ENCODE assay signal across 8 cellular contexts in the genomic region with DNA sequence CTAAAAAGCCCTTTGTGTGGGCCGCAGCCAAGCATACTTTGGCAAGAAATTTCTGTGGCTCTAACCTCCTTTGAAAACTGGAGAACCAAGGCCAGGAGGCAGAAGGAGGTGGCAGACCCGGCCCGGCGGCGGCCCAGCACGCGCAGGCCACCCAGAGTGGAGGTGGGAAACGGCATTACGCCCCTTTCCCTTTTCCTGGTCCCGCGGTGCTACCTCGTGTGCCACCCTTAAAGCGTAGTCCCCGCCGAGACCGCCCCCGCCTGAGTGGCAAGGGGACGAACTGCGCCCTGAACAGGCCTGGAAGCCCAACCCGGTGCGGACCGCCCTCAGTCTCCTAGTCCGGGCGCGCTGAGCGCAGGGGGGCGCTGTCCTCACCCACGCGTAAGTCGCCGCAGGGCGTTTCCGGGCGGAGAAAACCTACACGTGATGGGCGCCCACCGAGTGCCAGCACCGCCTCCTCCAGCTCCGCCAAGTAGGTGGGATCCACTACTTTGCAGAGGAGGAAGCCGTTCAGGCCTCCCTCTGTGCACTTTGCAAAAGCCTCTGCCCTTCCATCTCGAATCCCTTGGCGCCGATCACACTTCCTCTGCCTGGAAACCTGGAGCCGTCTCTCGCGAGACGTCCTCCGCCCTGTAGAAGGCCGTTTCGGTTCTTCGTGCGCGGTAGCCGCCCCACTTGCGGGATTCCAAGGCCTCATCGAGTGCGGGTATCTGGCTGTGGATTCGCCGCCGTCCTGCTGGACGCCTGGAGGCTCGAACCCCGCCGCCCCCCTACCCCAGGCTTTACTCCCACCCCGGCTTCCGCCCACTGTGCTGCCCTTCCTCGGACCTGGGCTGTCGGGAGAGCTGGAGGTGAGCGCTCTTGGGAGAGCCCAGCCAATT. TPM values are rescaled to one million over a fixed set of nuclear protein-coding genes. Genes with fewer than 3 reads are reported as not detected.
DNase-seq lines count a peak whose midpoint lies in the region; ATAC-seq, FAIRE-seq and TF ChIP-seq lines count a peak whose summit lies in the region.

A gene with protein sequence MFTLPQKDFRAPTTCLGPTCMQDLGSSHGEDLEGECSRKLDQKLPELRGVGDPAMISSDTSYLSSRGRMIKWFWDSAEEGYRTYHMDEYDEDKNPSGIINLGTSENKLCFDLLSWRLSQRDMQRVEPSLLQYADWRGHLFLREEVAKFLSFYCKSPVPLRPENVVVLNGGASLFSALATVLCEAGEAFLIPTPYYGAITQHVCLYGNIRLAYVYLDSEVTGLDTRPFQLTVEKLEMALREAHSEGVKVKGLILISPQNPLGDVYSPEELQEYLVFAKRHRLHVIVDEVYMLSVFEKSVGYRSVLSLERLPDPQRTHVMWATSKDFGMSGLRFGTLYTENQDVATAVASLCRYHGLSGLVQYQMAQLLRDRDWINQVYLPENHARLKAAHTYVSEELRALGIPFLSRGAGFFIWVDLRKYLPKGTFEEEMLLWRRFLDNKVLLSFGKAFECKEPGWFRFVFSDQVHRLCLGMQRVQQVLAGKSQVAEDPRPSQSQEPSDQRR (plus strand): TSS at position 420 of the 881 bp plus-strand sequence. CDS start 1,358 bp downstream, outside the sequence.

- H3K4me1 ChIP-seq in kidney (ENCODE audit: control insufficient read depth in 1 of 2, insufficient read depth in 1 of 2, low read depth in 1 of 2, low read length in 2 of 2) = peaks cover 5% of the 10 kb centered on the region in 2 donors

- peak within 1 kb of the TSS; percentile 63 to 74 for H3K9ac ChIP-seq in kidney (ENCODE audit: low read length in 2 of 2)

- H3K9me3 ChIP-seq in kidney (ENCODE audit: control insufficient read depth in 1 of 2, low read length in 2 of 2) = no peaks in the 10 kb centered on the region

- peak within 1 kb of the TSS; percentile 79 to 91 for H3K27ac ChIP-seq in kidney (ENCODE audit: low read depth in 2 of 2, low read length in 2 of 2)

- peak within 1 kb of the TSS; percentile 90 to 99 for H3K4me3 ChIP-seq in kidney (ENCODE audit: low read length in 2 of 2)

- peak; percentile 61 for TF ChIP-seq CTCF in kidney (IDR thresholded peaks at IDR 0.05; ENCODE audit: borderline replicate concordance, extremely low read depth, insufficient read depth)

- peak; percentile 90 for ATAC-seq in GM18858 (IDR thresholded peaks at IDR 0.05; ENCODE audit: unreplicated experiment)
- peak; percentile 97 for ATAC-seq in HG03064 (IDR thresholded peaks at IDR 0.05; ENCODE audit: low read depth, unreplicated experiment)

- peaks cover 0 to 3% of the 10 kb centered on the region in 2 donors for H3K36me3 ChIP-seq in kidney (ENCODE audit: control insufficient read depth in 1 of 2, insufficient read depth in 2 of 2, low read length in 2 of 2)

- intact Hi-C loops in kidney (cut with DNase I) = no loop called here

- FAIRE-seq in kidney (lab: Jason Lieb, UNC) = no peak

- DNase-seq in 8988T (peak; percentile 93), NCI-H2171 treated with DMSO at 0.1 percent for 48 hours (lab: John Stamatoyannopoulos, UW) (peak; percentile 96), cerebellar nuclear complex (lab: John Stamatoyannopoulos, UW) (peak; percentile 63), kidney (peak; percentile 98)
- DNase-seq in activated CD4-positive, alpha-beta T cell treated with anti-CD3 and anti-CD28 coated beads for 1 hour = peak; percentile 80
- peak; percentile 71 to 78 for DNase-seq in stimulated activated CD4-positive, alpha-beta T cell treated with anti-CD3 and anti-CD28 coated beads, Interleukin-15, amount 100 ng/mL, for 1 hour (ENCODE audit: low read depth in 1 of 2, low spot score in 1 of 2)

RNA-seq across cellular contexts. Expression of the gene that starts here (rescaled TPM):
- 39.0 TPM for total RNA-seq in kidney
- 11.4 TPM for polyA plus RNA-seq in kidney (ENCODE audit: insufficient read depth, low read depth, low replicate concordance)

Comparison
In these comparisons a context has a peak if more than half of its experiments do, and no peak if none do; other contexts are left out.
1. Peak in every context shown above with its lines: DNase-seq, ATAC-seq, H3K4me3 ChIP-seq and H3K27ac ChIP-seq.